In genomic region chr10:67884842-67885680, GRCh38 we compare ENCODE assay signal across 8 cellular contexts. TPM values are rescaled to one million over a fixed set of nuclear protein-coding genes. Genes with fewer than 3 reads are reported as not detected.
A peak's percentile ranks its signal among the peaks of the same experiment; 100 is the strongest.
DNase-seq lines count a peak whose midpoint lies in the region; ATAC-seq, FAIRE-seq and TF ChIP-seq lines count a peak whose summit lies in the region.

No MANE protein-coding gene starts in this region.

- H3K4me3 ChIP-seq in bronchial epithelial cell (ENCODE audit: low read depth, low read length): peak overlapping the region; percentile 77
- peak overlapping the region; percentile 80 to 98 for H3K4me3 ChIP-seq in small intestine (ENCODE audit: low read depth in 1 of 2, low read length in 2 of 2)

- H3K36me3 Mint-ChIP-seq in activated B cell treated with CpG ODN at 0.5 μM for 24 hours (ENCODE audit: low read depth) (peaks cover 39% of the 10 kb centered on the region), immature natural killer cell (peaks cover 18 to 26% (median 22%) of the 10 kb centered on the region in 3 donors)

- H3K27ac ChIP-seq in small intestine (ENCODE audit: low read depth in 1 of 2, low read length in 1 of 2): peak overlapping the region; percentile 96 to 99

- H3K4me3 Mint-ChIP-seq in activated B cell treated with CpG ODN at 0.5 μM for 24 hours (peak overlapping the region; percentile 92), immature natural killer cell (peak overlapping the region; percentile 85 to 99 (median 95))

- H3K36me3 ChIP-seq in bronchial epithelial cell (ENCODE audit: control insufficient read depth, insufficient read depth, low read length): peaks cover 6% of the 10 kb centered on the region
- H3K36me3 ChIP-seq in small intestine (ENCODE audit: control insufficient read depth in 2 of 2, insufficient read depth in 2 of 2, low read length in 2 of 2): no peaks in the 10 kb centered on the region

- FAIRE-seq in bronchial epithelial cell (lab: Jason Lieb, UNC): no peak
- no peak for FAIRE-seq in small intestine (lab: Jason Lieb, UNC)

- CTCF ChIA-PET in activated B cell treated with CpG ODN at 0.5 μM for 24 hours (lab: Charles Lee): interaction anchor here (0.7 to 1.3 kb wide), 5 partner anchors 22 to 188 kb away, joined by 3 to 7 read pairs (median 4); no protein-coding TSS in a partner anchor

- intact Hi-C loops in activated B cell treated with CpG ODN at 0.5 μM for 24 hours (cut with micrococcal nuclease): loop anchor here (1.0 to 10.0 kb wide), 10 partner anchors 12 to 1020 kb away; partner anchors contain the start of genes CCAR1, DDX50, HERC4 and RUFY2

- 0 to 1% (median 0%) methylated on average over 42 to 73 of the region's 73 CpGs for WGBS in small intestine, 3 donors

- peak overlapping the region; percentile 96 for H3K27ac Mint-ChIP-seq in activated B cell treated with CpG ODN at 0.5 μM for 24 hours
- H3K27ac Mint-ChIP-seq in immature natural killer cell: peak overlapping the region; percentile 84 to 94 (median 91)

- ATAC-seq in GM18519 (IDR thresholded peaks at IDR 0.05; ENCODE audit: low FRiP score, unreplicated experiment): peak; percentile 40
- peak; percentile 59 for ATAC-seq in HG03064 (IDR thresholded peaks at IDR 0.05; ENCODE audit: low read depth, unreplicated experiment)
- ATAC-seq in activated B cell treated with CpG ODN at 0.5 μM for 24 hours (ENCODE audit: low read depth): peak; percentile 74

- no peaks in the 10 kb centered on the region for H3K9me3 Mint-ChIP-seq in activated B cell treated with CpG ODN at 0.5 μM for 24 hours
- no peaks in the 10 kb centered on the region for H3K9me3 Mint-ChIP-seq in immature natural killer cell

- no peaks in the 10 kb centered on the region for H3K27me3 ChIP-seq in bronchial epithelial cell (ENCODE audit: control insufficient read depth, insufficient read depth, low read length)
- no peaks in the 10 kb centered on the region for H3K27me3 ChIP-seq in small intestine (ENCODE audit: control insufficient read depth in 2 of 2, insufficient read depth in 2 of 2, low read length in 2 of 2)

- H3K9me3 ChIP-seq in small intestine (ENCODE audit: control insufficient read depth, low read depth): no peaks in the 10 kb centered on the region

- H3K27me3 Mint-ChIP-seq in activated B cell treated with CpG ODN at 0.5 μM for 24 hours (no peaks in the 10 kb centered on the region), immature natural killer cell (ENCODE audit: low read depth in 3 of 3) (peaks cover 15 to 22% (median 18%) of the 10 kb centered on the region in 3 donors)

- no peak for TF ChIP-seq CTCF in activated B cell treated with CpG ODN at 0.5 μM for 24 hours (IDR thresholded peaks at IDR 0.05)
- no peak for TF ChIP-seq CTCF in bronchial epithelial cell (IDR thresholded peaks at IDR 0.05; ENCODE audit: insufficient read depth, low read length, severe bottlenecking)

- POLR2A ChIA-PET in activated B cell treated with CpG ODN at 0.5 μM for 24 hours (lab: Charles Lee): interaction anchor here (0.5 to 4.1 kb wide), 14 partner anchors 16 to 779 kb away, joined by 3 to 28 read pairs (median 5); partner anchors contain the start of genes HERC4, HNRNPH3 and PBLD

- H3K4me1 Mint-ChIP-seq in activated B cell treated with CpG ODN at 0.5 μM for 24 hours: peaks cover 31% of the 10 kb centered on the region
- H3K4me1 Mint-ChIP-seq in immature natural killer cell: peaks cover 32 to 53% of the 10 kb centered on the region in 2 donors

- H3K4me1 ChIP-seq in small intestine (ENCODE audit: control insufficient read depth in 2 of 2, insufficient read depth in 1 of 2, low read depth in 1 of 2, low read length in 1 of 2): peaks cover 0 to 2% of the 10 kb centered on the region in 2 donors

- DNase-seq in A172 (ENCODE audit: low spot score): peak; percentile 68
- peak; percentile 38 for DNase-seq in NCI-H2196 (lab: John Stamatoyannopoulos, UW; ENCODE audit: unreplicated experiment)
- DNase-seq in activated B cell treated with CpG ODN at 0.5 μM for 24 hours: peak; percentile 73
- peak; percentile 50 for DNase-seq in bronchial epithelial cell (ENCODE audit: low read depth)
- peak; percentile 82 to 86 (median 84) for DNase-seq in immature natural killer cell
- DNase-seq in small intestine: peak; percentile 84

RNA-seq across cellular contexts. Expression of gene SIRT1, which starts 0.6 kb away (rescaled TPM):
- total RNA-seq in A172 (2014; rRNA removed; shearing (Covaris generic)): 21.4 and 49.9 TPM in 2 replicates
- 30.1 and 31.6 TPM in 2 replicates for total RNA-seq in activated B cell treated with CpG ODN at 0.5 μM for 24 hours
- total RNA-seq in bronchial epithelial cell: 9.9 and 10.8 TPM in 2 replicates
- 10 to 100 TPM in 1 of 3 donors, 1 to 10 TPM in 2; 3.4 to 16.2 (median 7.3) TPM for polyA plus RNA-seq in immature natural killer cell
- 10 to 100 TPM in 1 of 3 donors, 1 to 10 TPM in 2; 8.9 to 11.3 (median 9.5) TPM for polyA plus RNA-seq in small intestine

RNA-seq across cellular contexts. Expression of gene DNAJC12, which starts 47.1 kb away (rescaled TPM):
- 3.1 and 4.6 TPM in 2 replicates for total RNA-seq in A172 (2014; rRNA removed; shearing (Covaris generic))
- total RNA-seq in activated B cell treated with CpG ODN at 0.5 μM for 24 hours: 0.31 TPM in 1 of 2 replicates, not detected in the other
- total RNA-seq in bronchial epithelial cell: 0.26 TPM in 1 of 2 replicates, not detected in the other
- polyA plus RNA-seq in immature natural killer cell: under 1 TPM in 1 of 3 donors, not detected in 2; 0.44 TPM
- polyA plus RNA-seq in small intestine: 1 to 10 TPM; 4.6 to 7.8 (median 5.8) TPM

Comparison
In these comparisons a context has a peak if more than half of its experiments do, and no peak if none do; other contexts are left out.
1. Peak in every context shown above with its lines: DNase-seq, ATAC-seq, H3K4me3 ChIP-seq and H3K27ac ChIP-seq.